ENCODE assay signal across 1 cellular context in genomic region chr18:59769105-59769865, GRCh38.
TF ChIP-seq lines count a peak whose summit lies in the region.

No MANE protein-coding gene starts in this region.

TF ChIP-seq in IMR-90, 13 proteins besides CTCF, POLR2A, EP300 and RAD21:
- TF ChIP-seq MAFK (IDR thresholded peaks at IDR 0.05; ENCODE audit: low read depth, low read length) (no peak), RCOR1 (IDR thresholded peaks at IDR 0.05; ENCODE audit: insufficient replicate concordance, low read length) (no peak), MAZ (IDR thresholded peaks at IDR 0.05; ENCODE audit: borderline replicate concordance, low read depth, low read length) (no peak), BHLHE40 (IDR thresholded peaks at IDR 0.05; ENCODE audit: low read depth, low read length) (no peak), CEBPB (IDR thresholded peaks at IDR 0.05; ENCODE audit: low read depth, low read length) (no peak; the same call in 1 of the 2 replicates), ELK1 (IDR thresholded peaks at IDR 0.05; ENCODE audit: borderline replicate concordance, low read depth, low read length) (no peak), RFX5 (IDR thresholded peaks at IDR 0.05; ENCODE audit: low read depth, low read length) (no peak), USF2 (IDR thresholded peaks at IDR 0.05; ENCODE audit: low read depth, low read length) (no peak), CHD1 (IDR thresholded peaks at IDR 0.05; ENCODE audit: low read depth, low read length) (no peak), FOS (IDR thresholded peaks at IDR 0.05; ENCODE audit: low read depth, low read length) (no peak), SMC3 (IDR thresholded peaks at IDR 0.05; ENCODE audit: low read depth, low read length) (no peak), MXI1 (IDR thresholded peaks at IDR 0.05; ENCODE audit: borderline replicate concordance, low read depth, low read length) (no peak), NFE2L2 (IDR thresholded peaks at IDR 0.05; ENCODE audit: low read depth, low read length) (no peak)
